In the genomic region with DNA sequence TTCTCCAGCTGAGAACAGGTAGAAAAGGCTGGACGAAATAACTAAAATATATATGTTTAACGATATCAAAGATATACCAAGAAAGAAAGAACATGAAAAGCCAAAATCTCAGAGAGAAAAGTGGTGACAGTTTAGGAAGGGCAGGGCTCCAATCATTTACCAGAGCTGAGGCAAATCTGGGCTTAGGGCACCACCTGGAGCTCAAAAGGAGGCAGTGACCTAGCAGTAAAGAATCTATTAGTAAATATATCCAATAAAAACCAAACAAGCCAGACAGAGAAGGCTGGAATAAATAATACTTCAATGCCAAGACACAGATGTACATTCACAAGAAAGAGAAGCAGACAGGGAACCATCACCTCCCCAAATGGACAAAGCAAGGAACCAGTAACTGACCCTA, we compare ENCODE assay signal across 1 cellular context.
TF ChIP-seq lines count a peak whose summit lies in the region.

No MANE protein-coding gene starts in this region.

TF ChIP-seq in HCT116, 20 proteins besides CTCF, POLR2A, EP300 and RAD21 (continued from another document):
- TF ChIP-seq REST (IDR thresholded peaks at IDR 0.05; ENCODE audit: low read depth): no peak
- no peak for TF ChIP-seq ZFX (IDR thresholded peaks at IDR 0.05)
- TF ChIP-seq ATF3 (IDR thresholded peaks at IDR 0.05): no peak
- no peak for TF ChIP-seq TCF7L2 (IDR thresholded peaks at IDR 0.05; ENCODE audit: borderline replicate concordance, extremely low read depth, insufficient read depth, insufficient read length)
